In genomic region chr2:182144780-182145170, GRCh38 we compare ENCODE assay signal across 13 cellular contexts.
DNase-seq lines count a peak whose midpoint lies in the region; ATAC-seq, FAIRE-seq and TF ChIP-seq lines count a peak whose summit lies in the region.
"Had no signal": no experiment of that assay in that cellular context is flagged by ENCODE, and none has a peak within 500 bp of the region (broad histone marks: within the 10 kb centered on the region; RNA-seq: fewer than 3 reads in every experiment).

No MANE protein-coding gene starts in this region.

- H2AFZ ChIP-seq in SK-N-SH (ENCODE audit: low read depth), result peak overlapping the region; percentile 48

- H3K27ac ChIP-seq in SK-N-SH (ENCODE audit: low read depth in 2 of 2, low read length in 1 of 2) (peak overlapping the region in 1 of 2 experiments; percentile 34; a peak in 1 of 4 replicates), pancreas (no peak overlapping the region)

- no peaks in the 10 kb centered on the region for H3K79me2 ChIP-seq in SK-N-SH (ENCODE audit: insufficient read depth)

- intact Hi-C loops in pancreas (cut with DNase I), result no loop called here

- TF ChIP-seq RAD21 in SK-N-SH (IDR thresholded peaks at IDR 0.05; ENCODE audit: low read length), result no peak

- H4K20me1 ChIP-seq in SK-N-SH (ENCODE audit: insufficient read depth), result no peaks in the 10 kb centered on the region

- 60% methylated on average over 1 of the region's 1 CpG for WGBS in SK-N-SH (ENCODE audit: low lambda C conversion rate)
- WGBS in pancreas, 2 donors, result 43 to 50% methylated on average over 1 of the region's 1 CpG

- H3K9me3 ChIP-seq in SK-N-SH (no peaks in the 10 kb centered on the region), pancreas (no peaks in the 10 kb centered on the region)

- H3K4me1 ChIP-seq in SK-N-SH (ENCODE audit: control insufficient read depth in 1 of 2, insufficient read depth in 2 of 2, low read depth in 1 of 2, low read length in 1 of 2), result peaks cover 7 to 11% of the 10 kb centered on the region in 2 experiments; a peak in 3 of 4 replicates
- H3K4me1 ChIP-seq in pancreas, result no peaks in the 10 kb centered on the region

- peak in 3 of 4 donors; percentile 44 to 59 (median 46) for ATAC-seq in pancreas
- ATAC-seq in HG02759 (IDR thresholded peaks at IDR 0.05; ENCODE audit: unreplicated experiment), result no peak
- ATAC-seq: stimulated activated naive CD8-positive, alpha-beta T cell treated with anti-CD3 and anti-CD28 coated beads, Interleukin-15, amount 100 ng/mL, for 72 hours had no signal

- no peak for TF ChIP-seq POLR2A in H54 (IDR thresholded peaks at IDR 0.05; ENCODE audit: low read depth, low read length)

- H3K4me2 ChIP-seq in SK-N-SH, result no peak overlapping the region

- peak; percentile 89 for FAIRE-seq in H54 (lab: Jason Lieb, UNC)
- no peak for FAIRE-seq in pancreas (lab: Jason Lieb, UNC)
- no peak for FAIRE-seq in D721Med (lab: Jason Lieb, UNC)

- no peak for TF ChIP-seq CTCF in SK-N-SH (IDR thresholded peaks at IDR 0.05)
- no peak for TF ChIP-seq CTCF in pancreas (IDR thresholded peaks at IDR 0.05)
- TF ChIP-seq CTCF in D721Med (IDR thresholded peaks at IDR 0.05; ENCODE audit: insufficient read depth, missing control alignments), result no peak

- DNase-seq in H54 (ENCODE audit: insufficient read length, low spot score) (peak; percentile 20), SK-N-SH (peak; percentile 15), glomerular visceral epithelial cell (ENCODE audit: extremely low spot score) (peak; percentile 29), pancreas (no peak), D721Med (ENCODE audit: insufficient read length, low spot score) (no peak)
- no peak for DNase-seq in effector CD8-positive, alpha-beta T cell (lab: John Stamatoyannopoulos, UW)
- no peak for DNase-seq in stimulated activated CD4-positive, alpha-beta T cell treated with anti-CD3 and anti-CD28 coated beads, Interleukin-4, amount 100 ng/mL, for 4 hours
- DNase-seq: effector memory CD4-positive, alpha-beta T cell; midbrain; NCI-H510A treated with DMSO at 0.1 percent for 48 hours; SIG-M5; stimulated activated naive CD8-positive, alpha-beta T cell treated with anti-CD3 and anti-CD28 coated beads, Interleukin-15, amount 100 ng/mL, for 72 hours had no signal

- POLR2A ChIA-PET in SK-N-SH (lab: Yijun Ruan, JAX), result no interaction called here

- CTCF ChIA-PET in SK-N-SH (lab: Yijun Ruan, JAX), result interaction anchor here (1.0 kb wide), 1 partner anchor 15 kb away, joined by 3 read pairs; no protein-coding TSS in a partner anchor

- no peak for TF ChIP-seq EP300 in SK-N-SH (IDR thresholded peaks at IDR 0.05; ENCODE audit: borderline replicate concordance in 1 of 2, low read depth in 1 of 2, low read length in 1 of 2)

- H3K9me2 ChIP-seq in SK-N-SH, result no peaks in the 10 kb centered on the region

- H3K36me3 ChIP-seq in SK-N-SH (replicated peaks in 1 of 2; ENCODE audit: control insufficient read depth in 1 of 2, insufficient read depth in 2 of 2, low read length in 1 of 2), result no peaks in the 10 kb centered on the region
- H3K36me3 ChIP-seq in pancreas, result no peaks in the 10 kb centered on the region

- H3K9ac ChIP-seq in SK-N-SH, result no peak overlapping the region

- H3K27me3 ChIP-seq in SK-N-SH (ENCODE audit: insufficient read depth) (no peaks in the 10 kb centered on the region), pancreas (no peaks in the 10 kb centered on the region)

- no peaks in the 10 kb centered on the region for H3F3A ChIP-seq in SK-N-SH (replicated peaks; ENCODE audit: insufficient read depth)

- H3K4me3 ChIP-seq in SK-N-SH (ENCODE audit: low read depth in 2 of 2, low read length in 1 of 2) (no peak overlapping the region), pancreas (no peak overlapping the region)

TF ChIP-seq in SK-N-SH, 30 proteins besides CTCF, POLR2A, EP300 and RAD21 (continues in another document):
- TF ChIP-seq RFX5 (IDR thresholded peaks at IDR 0.05; ENCODE audit: low read length) (no peak), NFIC (IDR thresholded peaks at IDR 0.05; ENCODE audit: borderline replicate concordance) (no peak), PBX3 (IDR thresholded peaks at IDR 0.05) (no peak), USF2 (IDR thresholded peaks at IDR 0.05; ENCODE audit: borderline replicate concordance, low read depth, low read length) (no peak), REST (IDR thresholded peaks at IDR 0.05; ENCODE audit: low read depth, low read length) (no peak), ZBTB33 (IDR thresholded peaks at IDR 0.05; ENCODE audit: borderline replicate concordance, low read depth) (no peak), RXRA (IDR thresholded peaks at IDR 0.05; ENCODE audit: borderline replicate concordance, low read depth) (no peak), GATA2 (CRISPR knock-in tag; IDR thresholded peaks at IDR 0.05) (no peak), POLR2AphosphoS5 (IDR thresholded peaks at IDR 0.05; ENCODE audit: low read depth, low read length) (no peak), TAF1 (IDR thresholded peaks at IDR 0.05; ENCODE audit: borderline replicate concordance, low read depth, low read length) (no peak), MAX (IDR thresholded peaks at IDR 0.05; ENCODE audit: low read depth) (no peak), EZH2phosphoT487 (IDR thresholded peaks at IDR 0.05; ENCODE audit: borderline replicate concordance, low read depth) (no peak), USF1 (IDR thresholded peaks at IDR 0.05; ENCODE audit: borderline replicate concordance, low read depth) (no peak), CHD2 (IDR thresholded peaks at IDR 0.05; ENCODE audit: low read length, partially characterized antibody) (no peak), TCF12 (IDR thresholded peaks at IDR 0.05) (no peak), NRF1 (IDR thresholded peaks at IDR 0.05; ENCODE audit: low read depth, low read length) (no peak)

Comparison
In these comparisons a context has a peak if more than half of its experiments do, and no peak if none do; other contexts are left out.
1. DNase-seq: peak in H54 (single experiment), SK-N-SH (single experiment) and glomerular visceral epithelial cell (single experiment); none in pancreas (0 of 6), D721Med (single experiment), effector CD8-positive, alpha-beta T cell (single experiment) and stimulated activated CD4-positive, alpha-beta T cell treated with anti-CD3 and anti-CD28 coated beads, Interleukin-4, amount 100 ng/mL, for 4 hours (0 of 2).